18 cellular contexts compared by ENCODE assay signal in genomic region chr2:120628248-120628647, GRCh38.
DNase-seq lines count a peak whose midpoint lies in the region; ATAC-seq, FAIRE-seq and TF ChIP-seq lines count a peak whose summit lies in the region.
"Had no signal": no experiment of that assay in that cellular context is flagged by ENCODE, and none has a peak within 500 bp of the region (broad histone marks: within the 10 kb centered on the region; RNA-seq: fewer than 3 reads in every experiment).

No MANE protein-coding gene starts in this region.

- no peak overlapping the region for H3K4me2 ChIP-seq in osteoblast (ENCODE audit: insufficient read depth, low read length)

- FAIRE-seq in H54 (lab: Jason Lieb, UNC) = no peak
- FAIRE-seq: D721Med, GM12892 had no signal

- peak; percentile 18 for DNase-seq in activated CD8-positive, alpha-beta memory T cell treated with anti-CD3 and anti-CD28 coated beads, Interleukin-2, amount 50 U/mL, for 48 hours
- no peak for DNase-seq in activated CD8-positive, alpha-beta memory T cell treated with anti-CD3 and anti-CD28 coated beads, Interleukin-2, amount 50 U/mL, for 4 hours
- DNase-seq in ecto neural progenitor cell (ENCODE audit: low spot score) (peak; percentile 21), osteoblast (ENCODE audit: insufficient read length, low spot score, missing footprints) (peak; percentile 25), thyroid gland (no peak), H54 (ENCODE audit: insufficient read length, low spot score) (no peak)
- no peak for DNase-seq in activated T-cell treated with anti-CD3 and anti-CD28 coated beads, Interleukin-2, amount 50 U/mL, for 72 hours
- DNase-seq: CD8-positive, alpha-beta T cell; COR-L47; DMS153; DND-41; GDM1; H7; IMR-90 had no signal

- no peaks in the 10 kb centered on the region for H4K20me1 ChIP-seq in osteoblast (ENCODE audit: insufficient read depth, low read length)

- TF ChIP-seq CTCF in osteoblast (IDR thresholded peaks at IDR 0.05; ENCODE audit: extremely low read depth, low read depth, low read length) (no peak), thyroid gland (IDR thresholded peaks at IDR 0.05) (no peak)

- no peaks in the 10 kb centered on the region for H3K36me3 ChIP-seq in osteoblast (ENCODE audit: insufficient read depth, low read length)
- no peaks in the 10 kb centered on the region for H3K36me3 ChIP-seq in thyroid gland

- H2AFZ ChIP-seq in osteoblast (ENCODE audit: low read length) = no peak overlapping the region

- no peak for ATAC-seq in activated T-cell treated with anti-CD3 and anti-CD28 coated beads, Interleukin-2, amount 50 U/mL, for 72 hours (replicated peaks in 1 of 2)
- ATAC-seq: CD8-positive, alpha-beta T cell had no signal

- no peaks in the 10 kb centered on the region for H3K27me3 ChIP-seq in osteoblast (ENCODE audit: insufficient read depth, low read length)
- H3K27me3 ChIP-seq in thyroid gland = no peaks in the 10 kb centered on the region

- TF ChIP-seq POLR2A in thyroid gland (IDR thresholded peaks at IDR 0.05) (no peak), H54 (IDR thresholded peaks at IDR 0.05; ENCODE audit: low read depth, low read length) (no peak)

- no peaks in the 10 kb centered on the region for H3K27me3 Mint-ChIP-seq in activated T-cell treated with anti-CD3 and anti-CD28 coated beads, Interleukin-2, amount 50 U/mL, for 72 hours (ENCODE audit: low read depth)

- no peaks in the 10 kb centered on the region for H3K36me3 Mint-ChIP-seq in activated T-cell treated with anti-CD3 and anti-CD28 coated beads, Interleukin-2, amount 50 U/mL, for 72 hours (ENCODE audit: insufficient read depth in 2 of 2)
- H3K36me3 Mint-ChIP-seq: CD14-positive monocyte; CD8-positive, alpha-beta T cell had no signal

- H3K4me1 ChIP-seq in osteoblast (ENCODE audit: insufficient read depth, low read length) = no peaks in the 10 kb centered on the region
- peaks cover 53 to 83% of the 10 kb centered on the region in 2 donors for H3K4me1 ChIP-seq in thyroid gland

- H3K4me3 ChIP-seq in osteoblast (ENCODE audit: insufficient read depth, low read length) = no peak overlapping the region
- H3K4me3 ChIP-seq in thyroid gland (replicated peaks in 1 of 3) = no peak overlapping the region

- H3K4me1 Mint-ChIP-seq in activated T-cell treated with anti-CD3 and anti-CD28 coated beads, Interleukin-2, amount 50 U/mL, for 72 hours (ENCODE audit: low read depth) = no peaks in the 10 kb centered on the region
- H3K4me1 Mint-ChIP-seq: CD14-positive monocyte had no signal

- no peak overlapping the region for H3K27ac Mint-ChIP-seq in activated T-cell treated with anti-CD3 and anti-CD28 coated beads, Interleukin-2, amount 50 U/mL, for 72 hours
- H3K27ac Mint-ChIP-seq: CD14-positive monocyte; CD8-positive, alpha-beta T cell had no signal

- no peak overlapping the region for H3K4me3 Mint-ChIP-seq in activated T-cell treated with anti-CD3 and anti-CD28 coated beads, Interleukin-2, amount 50 U/mL, for 72 hours
- H3K4me3 Mint-ChIP-seq: CD14-positive monocyte; CD8-positive, alpha-beta T cell had no signal

- H3K27ac ChIP-seq in osteoblast (ENCODE audit: low read depth, low read length) (no peak overlapping the region), thyroid gland (peak overlapping the region in 2 of 3 donors; percentile 86 to 90)
- H3K27ac ChIP-seq: 22Rv1 had no signal

- no peaks in the 10 kb centered on the region for H3K79me2 ChIP-seq in osteoblast (ENCODE audit: insufficient read depth, low read length)

- intact Hi-C loops in thyroid gland (cut with DNase I) = no loop called here

- H3K9me3 Mint-ChIP-seq in activated T-cell treated with anti-CD3 and anti-CD28 coated beads, Interleukin-2, amount 50 U/mL, for 72 hours = no peaks in the 10 kb centered on the region
- H3K9me3 Mint-ChIP-seq: CD8-positive, alpha-beta T cell had no signal

- no peaks in the 10 kb centered on the region for H3K9me3 ChIP-seq in osteoblast (ENCODE audit: low read depth, low read length)
- H3K9me3 ChIP-seq in thyroid gland = no peaks in the 10 kb centered on the region

- 88 to 96% methylated on average over 3 of the region's 3 CpGs for WGBS in thyroid gland, 2 donors

Comparison
In these comparisons a context has a peak if more than half of its experiments do, and no peak if none do; other contexts are left out.
1. DNase-seq: peak in activated CD8-positive, alpha-beta memory T cell treated with anti-CD3 and anti-CD28 coated beads, Interleukin-2, amount 50 U/mL, for 48 hours (single experiment), ecto neural progenitor cell (single experiment) and osteoblast (single experiment); none in activated CD8-positive, alpha-beta memory T cell treated with anti-CD3 and anti-CD28 coated beads, Interleukin-2, amount 50 U/mL, for 4 hours (single experiment), thyroid gland (0 of 2), H54 (single experiment) and activated T-cell treated with anti-CD3 and anti-CD28 coated beads, Interleukin-2, amount 50 U/mL, for 72 hours (0 of 2).